In genomic region chr3:153852355-153852754, GRCh38 we compare ENCODE assay signal across 15 cellular contexts.
DNase-seq lines count a peak whose midpoint lies in the region; ATAC-seq and TF ChIP-seq lines count a peak whose summit lies in the region.
"Had no signal": no experiment of that assay in that cellular context is flagged by ENCODE, and none has a peak within 500 bp of the region (broad histone marks: within the 10 kb centered on the region; RNA-seq: fewer than 3 reads in every experiment).

No MANE protein-coding gene starts in this region.

- H3K27ac Mint-ChIP-seq in WTC11: no peak overlapping the region
- H3K27ac Mint-ChIP-seq: CD4-positive, alpha-beta memory T cell; H9 had no signal

- H3K9me3 Mint-ChIP-seq in WTC11: no peaks in the 10 kb centered on the region
- H3K9me3 Mint-ChIP-seq: CD4-positive, alpha-beta memory T cell had no signal

- no peaks in the 10 kb centered on the region for H3K27me3 Mint-ChIP-seq in WTC11 (ENCODE audit: low read depth)

- H3K18ac ChIP-seq in neuronal stem cell (ENCODE audit: low read length): no peak overlapping the region

- H3K27ac ChIP-seq in neuronal stem cell (replicated peaks; ENCODE audit: low read length): no peak overlapping the region

- peaks cover 21% of the 10 kb centered on the region for H3K4me1 Mint-ChIP-seq in WTC11
- H3K4me1 Mint-ChIP-seq: CD4-positive, alpha-beta memory T cell had no signal

- no peak overlapping the region for H3K4me2 ChIP-seq in neuronal stem cell (ENCODE audit: insufficient read depth, low read length, poor library complexity, severe bottlenecking)

- no peak overlapping the region for H3K9ac ChIP-seq in neuronal stem cell (ENCODE audit: low read depth, low read length, poor library complexity)

- no peak overlapping the region for H2AK5ac ChIP-seq in neuronal stem cell (ENCODE audit: low read depth, low read length)

- no peak overlapping the region for H3K4ac ChIP-seq in neuronal stem cell (ENCODE audit: low read length)

- no peaks in the 10 kb centered on the region for H3K36me3 Mint-ChIP-seq in WTC11
- H3K36me3 Mint-ChIP-seq: CD4-positive, alpha-beta memory T cell had no signal

- peak overlapping the region; percentile 2 for H2AFZ ChIP-seq in neuronal stem cell (ENCODE audit: low read length)

- H3K4me3 Mint-ChIP-seq in WTC11: no peak overlapping the region
- H3K4me3 Mint-ChIP-seq: CD4-positive, alpha-beta memory T cell; H9 had no signal

- no peak overlapping the region for H2BK12ac ChIP-seq in neuronal stem cell (ENCODE audit: low read length)

- H3K4me3 ChIP-seq in neuronal stem cell (ENCODE audit: low read length in 2 of 2): no peak overlapping the region

- whole genome bisulfite sequencing in neuronal stem cell (ENCODE audit: extremely low coverage in 2 of 2, insufficient read length in 2 of 2, insufficient replicate concordance in 1 of 2), 2 donors: no CpG with 5 or more reads among the region's 2 CpGs

- no peak overlapping the region for H2BK5ac ChIP-seq in neuronal stem cell (ENCODE audit: low read length)

- H2BK15ac ChIP-seq in neuronal stem cell (ENCODE audit: low read length): no peak overlapping the region

- peaks cover 6 to 22% of the 10 kb centered on the region in 2 donors for H3K4me1 ChIP-seq in neuronal stem cell (ENCODE audit: control insufficient read depth in 2 of 2, insufficient read depth in 1 of 2, low read depth in 1 of 2, low read length in 2 of 2)

- no peak for TF ChIP-seq CTCF in WTC11 (IDR thresholded peaks at IDR 0.05)

- H3K27me3 ChIP-seq in neuronal stem cell (ENCODE audit: control insufficient read depth in 3 of 3, insufficient read depth in 3 of 3, low read depth in 1 of 3, low read length in 3 of 3): no peaks in the 10 kb centered on the region

- H2BK120ac ChIP-seq in neuronal stem cell (ENCODE audit: low read depth, low read length): no peak overlapping the region

- POLR2A ChIA-PET in WTC11 (lab: Charles Lee): no interaction called here

- ATAC-seq in WTC11 (peak; percentile 50), GM21529 (IDR thresholded peaks at IDR 0.05; ENCODE audit: unreplicated experiment) (no peak), GM19035 (IDR thresholded peaks at IDR 0.05; ENCODE audit: unreplicated experiment) (no peak)
- ATAC-seq: HCT116 had no signal

- H4K8ac ChIP-seq in neuronal stem cell (ENCODE audit: low read depth, low read length): no peak overlapping the region

- H4K91ac ChIP-seq in neuronal stem cell (ENCODE audit: low read depth, low read length, poor library complexity): no peak overlapping the region

- no peak overlapping the region for H3K23ac ChIP-seq in neuronal stem cell (ENCODE audit: low read depth, low read length, poor library complexity)

- H3K79me1 ChIP-seq in neuronal stem cell (ENCODE audit: low read depth, low read length): no peaks in the 10 kb centered on the region

- H3K36me3 ChIP-seq in neuronal stem cell (replicated peaks in 1 of 2; ENCODE audit: control insufficient read depth in 2 of 2, insufficient read depth in 2 of 2, low read length in 2 of 2): no peaks in the 10 kb centered on the region

- CTCF ChIA-PET in WTC11 (lab: Charles Lee): interaction anchor here (0.5 to 0.6 kb wide), 2 partner anchors 509 to 549 kb away, joined by 4 to 5 read pairs; no protein-coding TSS in a partner anchor

- DNase-seq in WTC11 (ENCODE audit: low spot score): no peak
- DNase-seq in iPS-NIHi11 (ENCODE audit: low spot score): peak; percentile 10
- DNase-seq in neuronal stem cell (ENCODE audit: low spot score): no peak
- no peak for DNase-seq in inferior parietal cortex (ENCODE audit: extremely low spot score)
- DNase-seq: C1 segment of cervical spinal cord; Calu3; CD4-positive, alpha-beta memory T cell; COR-L47; DMS153; DND-41; GOT3; H9 had no signal

- H3K9me3 ChIP-seq in neuronal stem cell (replicated peaks in 1 of 2; ENCODE audit: control insufficient read depth in 2 of 2, insufficient read depth in 1 of 2, low read depth in 1 of 2, low read length in 2 of 2): no peaks in the 10 kb centered on the region

- H3K14ac ChIP-seq in neuronal stem cell (ENCODE audit: low read length): no peak overlapping the region

TF ChIP-seq in WTC11, 78 proteins besides CTCF, POLR2A, EP300 and RAD21:
- TF ChIP-seq ZNF219 (CRISPR knock-in tag; IDR thresholded peaks at IDR 0.05; ENCODE audit: borderline replicate concordance) (no peak), ZNF396 (CRISPR knock-in tag; IDR thresholded peaks at IDR 0.05; ENCODE audit: borderline replicate concordance) (no peak), FOXP1 (CRISPR knock-in tag; IDR thresholded peaks at IDR 0.05; ENCODE audit: borderline replicate concordance) (no peak), ZNF138 (CRISPR knock-in tag; conservative IDR thresholded peaks at IDR 0.05) (no peak), IRF2 (CRISPR knock-in tag; IDR thresholded peaks at IDR 0.05; ENCODE audit: borderline replicate concordance, low read depth) (no peak), ZNF263 (CRISPR knock-in tag; IDR thresholded peaks at IDR 0.05; ENCODE audit: low read depth) (no peak), MYBL2 (CRISPR knock-in tag; IDR thresholded peaks at IDR 0.05) (no peak), TP53 (CRISPR knock-in tag; IDR thresholded peaks at IDR 0.05) (no peak), GTF2I (CRISPR knock-in tag; conservative IDR thresholded peaks at IDR 0.05) (no peak), ZBTB21 (CRISPR knock-in tag; IDR thresholded peaks at IDR 0.05; ENCODE audit: borderline replicate concordance) (no peak), ARID4B (CRISPR knock-in tag; IDR thresholded peaks at IDR 0.05; ENCODE audit: borderline replicate concordance) (no peak), TCF7 (CRISPR knock-in tag; IDR thresholded peaks at IDR 0.05; ENCODE audit: low read depth) (no peak), JUN (CRISPR knock-in tag; IDR thresholded peaks at IDR 0.05) (no peak)
- TF ChIP-seq, protein P1, sequence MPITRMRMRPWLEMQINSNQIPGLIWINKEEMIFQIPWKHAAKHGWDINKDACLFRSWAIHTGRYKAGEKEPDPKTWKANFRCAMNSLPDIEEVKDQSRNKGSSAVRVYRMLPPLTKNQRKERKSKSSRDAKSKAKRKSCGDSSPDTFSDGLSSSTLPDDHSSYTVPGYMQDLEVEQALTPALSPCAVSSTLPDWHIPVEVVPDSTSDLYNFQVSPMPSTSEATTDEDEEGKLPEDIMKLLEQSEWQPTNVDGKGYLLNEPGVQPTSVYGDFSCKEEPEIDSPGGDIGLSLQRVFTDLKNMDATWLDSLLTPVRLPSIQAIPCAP (CRISPR knock-in tag; IDR thresholded peaks at IDR 0.05): no peak
- TF ChIP-seq, protein P2, sequence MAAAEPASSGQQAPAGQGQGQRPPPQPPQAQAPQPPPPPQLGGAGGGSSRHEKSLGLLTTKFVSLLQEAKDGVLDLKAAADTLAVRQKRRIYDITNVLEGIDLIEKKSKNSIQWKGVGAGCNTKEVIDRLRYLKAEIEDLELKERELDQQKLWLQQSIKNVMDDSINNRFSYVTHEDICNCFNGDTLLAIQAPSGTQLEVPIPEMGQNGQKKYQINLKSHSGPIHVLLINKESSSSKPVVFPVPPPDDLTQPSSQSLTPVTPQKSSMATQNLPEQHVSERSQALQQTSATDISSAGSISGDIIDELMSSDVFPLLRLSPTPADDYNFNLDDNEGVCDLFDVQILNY (CRISPR knock-in tag; IDR thresholded peaks at IDR 0.05): no peak
- TF ChIP-seq, protein P3, sequence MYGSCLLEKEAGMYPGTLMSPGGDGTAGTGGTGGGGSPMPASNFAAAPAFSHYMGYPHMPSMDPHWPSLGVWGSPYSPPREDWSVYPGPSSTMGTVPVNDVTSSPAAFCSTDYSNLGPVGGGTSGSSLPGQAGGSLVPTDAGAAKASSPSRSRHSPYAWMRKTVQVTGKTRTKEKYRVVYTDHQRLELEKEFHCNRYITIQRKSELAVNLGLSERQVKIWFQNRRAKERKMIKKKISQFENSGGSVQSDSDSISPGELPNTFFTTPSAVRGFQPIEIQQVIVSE (CRISPR knock-in tag; IDR thresholded peaks at IDR 0.05; ENCODE audit: borderline replicate concordance): no peak
- TF ChIP-seq, protein P4, sequence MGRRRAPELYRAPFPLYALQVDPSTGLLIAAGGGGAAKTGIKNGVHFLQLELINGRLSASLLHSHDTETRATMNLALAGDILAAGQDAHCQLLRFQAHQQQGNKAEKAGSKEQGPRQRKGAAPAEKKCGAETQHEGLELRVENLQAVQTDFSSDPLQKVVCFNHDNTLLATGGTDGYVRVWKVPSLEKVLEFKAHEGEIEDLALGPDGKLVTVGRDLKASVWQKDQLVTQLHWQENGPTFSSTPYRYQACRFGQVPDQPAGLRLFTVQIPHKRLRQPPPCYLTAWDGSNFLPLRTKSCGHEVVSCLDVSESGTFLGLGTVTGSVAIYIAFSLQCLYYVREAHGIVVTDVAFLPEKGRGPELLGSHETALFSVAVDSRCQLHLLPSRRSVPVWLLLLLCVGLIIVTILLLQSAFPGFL (CRISPR knock-in tag; IDR thresholded peaks at IDR 0.05; ENCODE audit: borderline replicate concordance): no peak
